15 cellular contexts compared by ENCODE assay signal in the genomic region with DNA sequence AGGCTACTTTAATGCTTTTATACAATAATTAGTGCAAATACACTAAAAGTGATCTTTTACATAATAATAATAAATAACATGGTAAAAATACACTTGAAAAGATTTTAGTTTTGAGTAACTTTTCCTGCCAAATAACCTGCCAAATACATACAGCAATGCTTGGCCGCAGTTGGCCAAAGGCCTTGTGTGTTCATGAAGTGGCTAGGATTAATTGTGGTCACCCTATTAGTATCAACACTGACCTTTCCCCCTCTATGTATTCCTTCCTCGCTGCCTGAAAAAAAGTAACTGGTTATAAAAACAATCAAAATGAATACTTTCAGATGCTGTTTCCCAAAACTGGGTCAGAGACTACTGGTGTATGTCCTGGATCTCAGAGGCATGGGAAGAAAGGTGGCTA.
"Had no signal": no experiment of that assay in that cellular context is flagged by ENCODE, and none has a peak within 500 bp of the region (broad histone marks: within the 10 kb centered on the region; RNA-seq: fewer than 3 reads in every experiment).

No MANE protein-coding gene starts in this region.

- H3K27ac Mint-ChIP-seq: activated CD4-positive, alpha-beta memory T cell treated with anti-CD3 and anti-CD28 coated beads for 36 hours; activated naive CD8-positive, alpha-beta T cell treated with anti-CD3 and anti-CD28 coated beads, Interleukin-2, amount 10 ng/mL, durations not matched to agents 7 days and 5 days had no signal

- H3K36me3 ChIP-seq: ascending aorta, lower lobe of right lung, thyroid gland, vagina had no signal

- H3K9me3 ChIP-seq: ascending aorta, lower lobe of right lung, thyroid gland, vagina had no signal

- H3K4me1 ChIP-seq: ascending aorta, lower lobe of right lung, vagina had no signal

- H3K27me3 ChIP-seq: ascending aorta, thyroid gland, vagina had no signal

- DNase-seq: activated CD4-positive, alpha-beta memory T cell treated with anti-CD3 and anti-CD28 coated beads for 36 hours; activated gamma-delta T cell treated with Interleukin-2 at 50 U/mL for 16 hours; activated naive CD8-positive, alpha-beta T cell treated with anti-CD3 and anti-CD28 coated beads, Interleukin-2, amount 10 ng/mL, durations not matched to agents 7 days and 5 days; activated T-cell treated with anti-CD3 and anti-CD28 coated beads, Interleukin-2, amount 50 U/mL, for 4 hours; effector CD8-positive, alpha-beta T cell; hypothalamus; lower lobe of right lung; naive B cell; retina; T-helper 9 cell; thyroid gland had no signal

- ATAC-seq: activated T-cell treated with anti-CD3 and anti-CD28 coated beads, Interleukin-2, amount 50 U/mL, for 4 hours; lower lobe of right lung had no signal

- H3K9me3 Mint-ChIP-seq: activated CD4-positive, alpha-beta memory T cell treated with anti-CD3 and anti-CD28 coated beads for 36 hours; activated naive CD8-positive, alpha-beta T cell treated with anti-CD3 and anti-CD28 coated beads, Interleukin-2, amount 10 ng/mL, durations not matched to agents 7 days and 5 days; activated T-cell treated with anti-CD3 and anti-CD28 coated beads, Interleukin-2, amount 50 U/mL, for 4 hours had no signal

- H3K4me3 ChIP-seq: ascending aorta, coronary artery, lower lobe of right lung, skin epidermis, thyroid gland, vagina had no signal

- H3K4me3 Mint-ChIP-seq: activated CD4-positive, alpha-beta memory T cell treated with anti-CD3 and anti-CD28 coated beads for 36 hours; activated naive CD8-positive, alpha-beta T cell treated with anti-CD3 and anti-CD28 coated beads, Interleukin-2, amount 10 ng/mL, durations not matched to agents 7 days and 5 days; activated T-cell treated with anti-CD3 and anti-CD28 coated beads, Interleukin-2, amount 50 U/mL, for 4 hours had no signal

- H3K27ac ChIP-seq: ascending aorta, coronary artery, lower lobe of right lung, thyroid gland, vagina had no signal

- H3K27me3 Mint-ChIP-seq: activated CD4-positive, alpha-beta memory T cell treated with anti-CD3 and anti-CD28 coated beads for 36 hours; activated naive CD8-positive, alpha-beta T cell treated with anti-CD3 and anti-CD28 coated beads, Interleukin-2, amount 10 ng/mL, durations not matched to agents 7 days and 5 days; naive B cell had no signal
